Comparison of ENCODE assay signal across 8 cellular contexts in the genomic region with DNA sequence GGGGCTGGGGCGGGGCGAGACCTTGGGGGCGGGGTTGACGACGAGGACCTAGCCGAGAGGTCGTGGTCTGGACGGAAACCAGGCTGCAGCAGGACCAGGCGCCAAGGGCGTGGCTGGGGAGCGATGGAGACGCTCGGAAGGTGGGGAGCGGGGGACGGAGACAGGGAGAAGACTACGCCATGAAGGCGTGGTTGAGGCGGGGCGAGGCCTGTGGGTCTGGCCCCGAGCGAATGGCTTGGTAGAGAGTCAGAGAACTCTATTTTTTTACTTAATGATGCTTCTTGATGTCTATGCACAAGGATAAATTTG.
DNase-seq lines count a peak whose midpoint lies in the region; ATAC-seq and TF ChIP-seq lines count a peak whose summit lies in the region.

No MANE protein-coding gene starts in this region.

- H3K4me1 Mint-ChIP-seq in effector memory CD8-positive, alpha-beta T cell (ENCODE audit: low read depth in 2 of 2): peaks cover 18 to 21% of the 10 kb centered on the region in 2 donors

- H3K9me3 Mint-ChIP-seq in effector memory CD8-positive, alpha-beta T cell: no peaks in the 10 kb centered on the region

- H3K79me2 ChIP-seq in OCI-LY1 (ENCODE audit: insufficient read depth, low read length) (peaks cover 18% of the 10 kb centered on the region), parathyroid adenoma (peaks cover 10% of the 10 kb centered on the region)

- no peak overlapping the region for H2AFZ ChIP-seq in OCI-LY1 (ENCODE audit: low read length)
- peak overlapping the region; percentile 64 for H2AFZ ChIP-seq in parathyroid adenoma

- H3K4me3 ChIP-seq in GM06990 (replicated peaks; ENCODE audit: low read depth, low read length): peak overlapping the region; percentile 57
- peak overlapping the region; percentile 57 for H3K4me3 ChIP-seq in OCI-LY1 (ENCODE audit: low read depth, low read length, poor library complexity, severe bottlenecking)
- peak overlapping the region; percentile 97 for H3K4me3 ChIP-seq in parathyroid adenoma (ENCODE audit: low read depth, low read length)

- H3K36me3 ChIP-seq in GM06990 (ENCODE audit: control insufficient read depth, insufficient read depth, low read length) (peaks cover 2% of the 10 kb centered on the region), OCI-LY1 (ENCODE audit: insufficient read depth, low read length) (peaks cover 34% of the 10 kb centered on the region), parathyroid adenoma (ENCODE audit: control insufficient read depth, insufficient read depth, low read length) (no peaks in the 10 kb centered on the region)

- peaks cover 21% of the 10 kb centered on the region for H3K36me3 Mint-ChIP-seq in effector memory CD8-positive, alpha-beta T cell (ENCODE audit: insufficient read depth)

- no peak for TF ChIP-seq CTCF in GM06990 (IDR thresholded peaks at IDR 0.05; ENCODE audit: insufficient read depth, low read length, poor library complexity, severe bottlenecking)
- TF ChIP-seq CTCF in OCI-LY1 (IDR thresholded peaks at IDR 0.05; ENCODE audit: low read length): no peak
- TF ChIP-seq CTCF in parathyroid adenoma (IDR thresholded peaks at IDR 0.05): no peak

- DNase-seq in GM06990 (ENCODE audit: extremely low read depth, insufficient read length) (no peak), superior temporal gyrus (ENCODE audit: extremely low spot score) (no peak), Kasumi-1 (lab: John Stamatoyannopoulos, UW) (no peak), kidney tubule cell (ENCODE audit: low spot score) (no peak)
- DNase-seq in effector memory CD8-positive, alpha-beta T cell: no peak

- no peaks in the 10 kb centered on the region for H3F3A ChIP-seq in OCI-LY1 (ENCODE audit: insufficient read depth, low read length)

- H3K27me3 ChIP-seq in GM06990 (replicated peaks; ENCODE audit: control insufficient read depth, insufficient read depth, low read length) (no peaks in the 10 kb centered on the region), OCI-LY1 (ENCODE audit: insufficient read depth, low read length) (no peaks in the 10 kb centered on the region), parathyroid adenoma (ENCODE audit: control insufficient read depth, insufficient read depth, low read length) (no peaks in the 10 kb centered on the region)

- peak overlapping the region; percentile 67 for H3K4me2 ChIP-seq in OCI-LY1 (ENCODE audit: low read length)
- peak overlapping the region; percentile 60 for H3K4me2 ChIP-seq in parathyroid adenoma (ENCODE audit: low read length)

- H3K27ac ChIP-seq in OCI-LY1 (ENCODE audit: low read depth, low read length, poor library complexity, severe bottlenecking) (peak overlapping the region; percentile 29), parathyroid adenoma (peak overlapping the region; percentile 33)

- H3K4me1 ChIP-seq in OCI-LY1 (ENCODE audit: insufficient read depth, low read length, severe bottlenecking): peaks cover 14% of the 10 kb centered on the region
- no peaks in the 10 kb centered on the region for H3K4me1 ChIP-seq in parathyroid adenoma

- peak overlapping the region; percentile 89 to 90 for H3K4me3 Mint-ChIP-seq in effector memory CD8-positive, alpha-beta T cell

- peak overlapping the region; percentile 81 to 94 for H3K27ac Mint-ChIP-seq in effector memory CD8-positive, alpha-beta T cell

- H3K9me3 ChIP-seq in OCI-LY1 (ENCODE audit: low read length): peaks cover 7% of the 10 kb centered on the region; the same call in 1 of the 2 replicates
- no peaks in the 10 kb centered on the region for H3K9me3 ChIP-seq in parathyroid adenoma (ENCODE audit: control insufficient read depth, low read length)

- H3K9ac ChIP-seq in OCI-LY1 (ENCODE audit: low read length): peak overlapping the region; percentile 18; the same call in 1 of the 2 replicates
- no peak overlapping the region for H3K9ac ChIP-seq in parathyroid adenoma

- H3K27me3 Mint-ChIP-seq in effector memory CD8-positive, alpha-beta T cell: no peaks in the 10 kb centered on the region

- no peaks in the 10 kb centered on the region for H3K9me2 ChIP-seq in OCI-LY1 (ENCODE audit: low read depth, low read length)

- H4K20me1 ChIP-seq in OCI-LY1 (ENCODE audit: insufficient read depth, low read length): no peaks in the 10 kb centered on the region

- ATAC-seq in effector memory CD8-positive, alpha-beta T cell (replicated peaks): no peak
- ATAC-seq in GM19328 (IDR thresholded peaks at IDR 0.05; ENCODE audit: unreplicated experiment): no peak
